In the genomic region with DNA sequence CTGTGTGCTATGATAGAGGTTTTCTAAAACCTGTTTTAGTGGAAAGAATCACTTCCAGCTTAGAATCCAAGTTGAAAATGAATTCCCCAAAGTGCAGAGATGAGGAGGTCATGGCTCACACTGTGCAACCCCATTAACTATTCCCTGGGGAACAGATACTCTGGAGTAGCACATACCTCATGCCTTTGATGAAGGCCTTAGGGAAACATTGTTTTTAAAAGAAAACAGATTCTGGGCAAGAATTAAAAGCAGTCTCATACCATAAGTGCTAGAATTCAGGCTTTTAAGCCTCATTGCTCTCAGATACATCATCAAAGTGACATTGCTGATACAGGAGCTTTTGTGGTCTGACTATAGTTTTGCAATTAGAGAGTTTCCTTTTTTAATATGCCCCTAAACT, we compare ENCODE assay signal across 21 cellular contexts.
"Had no signal": no experiment of that assay in that cellular context is flagged by ENCODE, and none has a peak within 500 bp of the region (broad histone marks: within the 10 kb centered on the region; RNA-seq: fewer than 3 reads in every experiment).

No MANE protein-coding gene starts in this region.

- H3K4me3 ChIP-seq: body of pancreas, colonic mucosa, gastroesophageal sphincter, heart right ventricle, mucosa of descending colon, smooth muscle cell had no signal

- H3K36me3 Mint-ChIP-seq: naive B cell; stimulated activated naive B cell treated with anti-CD40 and anti-IgM and Interleukin-4, amounts not matched to agents 10 μg/mL and 1 μg/mL and 100 μg/mL, for 72 hours had no signal

- H3K27ac Mint-ChIP-seq: activated CD4-positive, alpha-beta T cell treated with anti-CD3 and anti-CD28 coated beads, Interleukin-2, amount 10 ng/mL, durations not matched to agents 24 days and 14 days; activated CD8-positive, alpha-beta T cell treated with anti-CD3 and anti-CD28 coated beads for 36 hours; activated naive CD4-positive, alpha-beta T cell treated with anti-CD3 and anti-CD28 coated beads for 36 hours; activated T-cell treated with anti-CD3 and anti-CD28 coated beads, Interleukin-2, amount 50 U/mL, for 24 hours; naive B cell; progenitor cell of endocrine pancreas; stimulated activated naive B cell treated with anti-CD40 and anti-IgM and Interleukin-4, amounts not matched to agents 10 μg/mL and 1 μg/mL and 100 μg/mL, for 72 hours had no signal

- H3K9me3 Mint-ChIP-seq: activated CD4-positive, alpha-beta T cell treated with anti-CD3 and anti-CD28 coated beads, Interleukin-2, amount 10 ng/mL, durations not matched to agents 24 days and 14 days; activated CD8-positive, alpha-beta T cell treated with anti-CD3 and anti-CD28 coated beads for 36 hours; activated T-cell treated with anti-CD3 and anti-CD28 coated beads, Interleukin-2, amount 50 U/mL, for 24 hours; neural crest cell; stimulated activated naive B cell treated with anti-CD40 and anti-IgM and Interleukin-4, amounts not matched to agents 10 μg/mL and 1 μg/mL and 100 μg/mL, for 72 hours had no signal

- DNase-seq: activated CD4-positive, alpha-beta T cell treated with anti-CD3 and anti-CD28 coated beads, Interleukin-2, amount 10 ng/mL, durations not matched to agents 24 days and 14 days; activated CD8-positive, alpha-beta T cell treated with anti-CD3 and anti-CD28 coated beads for 36 hours; activated naive CD4-positive, alpha-beta T cell treated with anti-CD3 and anti-CD28 coated beads for 36 hours; activated T-cell treated with anti-CD3 and anti-CD28 coated beads, Interleukin-2, amount 50 U/mL, for 24 hours; body of pancreas; caudate nucleus; colonic mucosa; erythroblast; heart right ventricle; left ventricle myocardium superior; mucosa of descending colon; naive B cell; right cardiac atrium; stimulated activated CD4-positive, alpha-beta T cell treated with anti-CD3 and anti-CD28 coated beads, Interleukin-4, amount 100 ng/mL, for 4 hours; stimulated activated naive B cell treated with anti-CD40 and anti-IgM and Interleukin-4, amounts not matched to agents 10 μg/mL and 1 μg/mL and 100 μg/mL, for 72 hours; SW 1271; T-helper 2 cell had no signal

- ATAC-seq: activated CD8-positive, alpha-beta T cell treated with anti-CD3 and anti-CD28 coated beads for 36 hours; body of pancreas; gastroesophageal sphincter; heart right ventricle; left ventricle myocardium superior; mucosa of descending colon; right cardiac atrium; stimulated activated naive B cell treated with anti-CD40 and anti-IgM and Interleukin-4, amounts not matched to agents 10 μg/mL and 1 μg/mL and 100 μg/mL, for 72 hours had no signal
